In the genomic region with DNA sequence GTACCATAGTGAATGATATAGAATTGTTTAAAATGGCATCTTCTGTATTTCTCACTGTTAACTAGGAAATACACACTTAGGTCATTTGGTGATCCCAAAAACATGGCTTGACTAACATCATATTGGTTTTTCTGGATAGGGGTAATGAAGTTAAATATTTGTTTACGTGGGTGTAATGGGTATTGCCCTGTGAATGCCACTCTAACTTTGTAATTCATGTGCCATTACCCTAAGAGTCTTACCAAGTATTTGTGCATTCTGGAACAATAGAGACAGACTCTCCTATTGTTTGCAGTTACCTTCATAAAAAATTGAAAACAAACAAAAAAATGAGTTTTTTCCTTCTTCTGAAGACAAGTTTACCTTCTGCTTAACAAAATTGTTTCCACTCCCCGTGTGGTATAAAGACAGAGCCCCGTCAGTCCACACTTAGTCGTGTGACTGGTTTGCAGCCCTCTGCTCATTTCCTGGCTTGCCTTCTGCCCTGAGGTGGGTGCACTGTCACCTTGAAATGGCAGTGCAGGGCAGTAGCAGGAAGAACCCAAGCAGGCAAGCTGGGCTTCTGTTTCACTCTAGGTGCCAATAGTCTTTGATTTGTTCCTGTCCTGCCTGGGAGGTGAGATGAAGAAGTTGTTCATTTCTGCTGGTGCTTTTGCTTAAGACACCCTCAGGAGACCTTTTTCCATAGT, we compare ENCODE assay signal across 24 cellular contexts. TPM values are rescaled to one million over a fixed set of nuclear protein-coding genes. Genes with fewer than 3 reads are reported as not detected.
DNase-seq lines count a peak whose midpoint lies in the region; ATAC-seq and TF ChIP-seq lines count a peak whose summit lies in the region.
"Had no signal": no experiment of that assay in that cellular context is flagged by ENCODE, and none has a peak within 500 bp of the region (broad histone marks: within the 10 kb centered on the region; RNA-seq: fewer than 3 reads in every experiment).

No MANE protein-coding gene starts in this region.

- no peak for ATAC-seq in CD4-positive, CD25-positive, alpha-beta regulatory T cell (ENCODE audit: low read depth in 2 of 2)
- ATAC-seq in GM23338 (peak; percentile 59), left lobe of liver (peak; percentile 44), HG03457 (IDR thresholded peaks at IDR 0.05; ENCODE audit: unreplicated experiment) (no peak)
- ATAC-seq: stimulated activated naive CD8-positive, alpha-beta T cell treated with anti-CD3 and anti-CD28 coated beads, Interleukin-15, Interleukin-2, amounts not matched to agents 100 U/mL and 50 U/mL, for 24 hours had no signal

- WGBS in tibial nerve, 2 donors, result 76 to 87% methylated on average over 4 of the region's 4 CpGs

- H3K79me2 ChIP-seq in GM23338 (replicated peaks; ENCODE audit: insufficient read depth) (no peaks in the 10 kb centered on the region), PC-9 (ENCODE audit: low read depth) (no peaks in the 10 kb centered on the region)

- H3K4me3 Mint-ChIP-seq in CD4-positive, CD25-positive, alpha-beta regulatory T cell, result no peak overlapping the region
- H3K4me3 Mint-ChIP-seq in GM23338, result no peak overlapping the region
- H3K4me3 Mint-ChIP-seq: activated CD4-positive, alpha-beta memory T cell treated with anti-CD3 and anti-CD28 coated beads for 36 hours; brain; CD14-positive monocyte; neural crest cell had no signal

- POLR2A ChIA-PET in PC-9 (lab: Charles Lee; ENCODE audit: unreplicated experiment), result interaction anchor here (0.7 kb wide), 1 partner anchor 21 kb away, joined by 3 read pairs; no protein-coding TSS in a partner anchor

- no peaks in the 10 kb centered on the region for H3K27me3 Mint-ChIP-seq in CD4-positive, CD25-positive, alpha-beta regulatory T cell
- no peaks in the 10 kb centered on the region for H3K27me3 Mint-ChIP-seq in GM23338 (ENCODE audit: insufficient read depth, low read depth, poor library complexity)
- H3K27me3 Mint-ChIP-seq: activated CD4-positive, alpha-beta memory T cell treated with anti-CD3 and anti-CD28 coated beads for 36 hours; brain had no signal

- H3K4me2 ChIP-seq in GM23338 (no peak overlapping the region), PC-9 (peak overlapping the region; percentile 60)

- no peaks in the 10 kb centered on the region for H3K27me3 ChIP-seq in CD4-positive, CD25-positive, alpha-beta regulatory T cell (ENCODE audit: control insufficient read depth, insufficient read depth, low read length)
- H3K27me3 ChIP-seq in GM23338 (ENCODE audit: insufficient read depth) (no peaks in the 10 kb centered on the region), PC-9 (ENCODE audit: insufficient read depth, low read depth) (no peaks in the 10 kb centered on the region), tibial nerve (no peaks in the 10 kb centered on the region)
- H3K27me3 ChIP-seq: esophagus squamous epithelium, sigmoid colon, thyroid gland had no signal

- peaks cover 0 to 4% (median 1%) of the 10 kb centered on the region in 4 donors for H3K4me1 Mint-ChIP-seq in CD4-positive, CD25-positive, alpha-beta regulatory T cell
- H3K4me1 Mint-ChIP-seq in GM23338, result peaks cover 11% of the 10 kb centered on the region
- H3K4me1 Mint-ChIP-seq: CD14-positive monocyte had no signal

- intact Hi-C loops in PC-9 (cut with micrococcal nuclease; ENCODE audit: unreplicated experiment), result no loop called here

- H3K9me3 ChIP-seq in CD4-positive, CD25-positive, alpha-beta regulatory T cell (ENCODE audit: control insufficient read depth in 2 of 2, low read length in 2 of 2), result peaks cover 6 to 11% of the 10 kb centered on the region in 2 experiments
- H3K9me3 ChIP-seq in PC-9 (ENCODE audit: insufficient read depth, low read depth) (peaks cover 8% of the 10 kb centered on the region), tibial nerve (peaks cover 0 to 12% (median 0%) of the 10 kb centered on the region in 4 donors)
- H3K9me3 ChIP-seq: sigmoid colon, thyroid gland had no signal

- no peak overlapping the region for H3K4me3 ChIP-seq in CD4-positive, CD25-positive, alpha-beta regulatory T cell (ENCODE audit: low read depth, low read length)
- H3K4me3 ChIP-seq in GM23338 (no peak overlapping the region), PC-9 (no peak overlapping the region), tibial nerve (no peak overlapping the region)
- H3K4me3 ChIP-seq: esophagus squamous epithelium, left ventricle myocardium inferior, sigmoid colon, thyroid gland had no signal

- H3K27ac ChIP-seq in CD4-positive, CD25-positive, alpha-beta regulatory T cell (ENCODE audit: insufficient read depth, low read length, poor library complexity, severe bottlenecking), result no peak overlapping the region
- no peak overlapping the region for H3K27ac ChIP-seq in GM23338 (ENCODE audit: low read depth)
- H3K27ac ChIP-seq in PC-9, result peak overlapping the region; percentile 53
- no peak overlapping the region for H3K27ac ChIP-seq in tibial nerve
- H3K27ac ChIP-seq: esophagus squamous epithelium, left ventricle myocardium inferior, sigmoid colon, thyroid gland had no signal

- CTCF ChIA-PET in PC-9 (lab: Charles Lee), result interaction anchor here (0.6 kb wide), 1 partner anchor 440 kb away, joined by 7 read pairs; no protein-coding TSS in a partner anchor

- H3K27ac Mint-ChIP-seq in CD4-positive, CD25-positive, alpha-beta regulatory T cell, result peak overlapping the region in 2 of 3 donors; percentile 26 to 54
- H3K27ac Mint-ChIP-seq in GM23338, result peak overlapping the region; percentile 41; the same call in 1 of the 2 replicates
- H3K27ac Mint-ChIP-seq: activated CD4-positive, alpha-beta memory T cell treated with anti-CD3 and anti-CD28 coated beads for 36 hours; brain; CD14-positive monocyte had no signal

- no peak overlapping the region for H2AFZ ChIP-seq in GM23338
- no peak overlapping the region for H2AFZ ChIP-seq in PC-9

- no peaks in the 10 kb centered on the region for H3F3A ChIP-seq in GM23338 (replicated peaks; ENCODE audit: low read depth)
- peaks cover 19% of the 10 kb centered on the region for H3F3A ChIP-seq in PC-9 (ENCODE audit: insufficient read depth, low read depth)

- no peaks in the 10 kb centered on the region for H3K4me1 ChIP-seq in CD4-positive, CD25-positive, alpha-beta regulatory T cell (ENCODE audit: control insufficient read depth, insufficient read depth, low read length, poor library complexity, severe bottlenecking)
- H3K4me1 ChIP-seq in GM23338 (ENCODE audit: insufficient read depth), result no peaks in the 10 kb centered on the region; the same call in 1 of the 2 replicates
- peaks cover 25% of the 10 kb centered on the region for H3K4me1 ChIP-seq in PC-9 (replicated peaks; ENCODE audit: insufficient read depth)
- H3K4me1 ChIP-seq in tibial nerve, result no peaks in the 10 kb centered on the region
- H3K4me1 ChIP-seq: left ventricle myocardium inferior, thyroid gland had no signal

- H3K9me3 Mint-ChIP-seq in CD4-positive, CD25-positive, alpha-beta regulatory T cell, result peaks cover 0 to 11% (median 4%) of the 10 kb centered on the region in 7 donors
- peaks cover 8% of the 10 kb centered on the region for H3K9me3 Mint-ChIP-seq in GM23338

- TF ChIP-seq CTCF in GM23338 (conservative IDR thresholded peaks at IDR 0.05; ENCODE audit: low read depth in 2 of 2), result no peak
- TF ChIP-seq CTCF in PC-9 (conservative IDR thresholded peaks at IDR 0.05), result no peak
- no peak for TF ChIP-seq CTCF in tibial nerve (IDR thresholded peaks at IDR 0.05)

- peak in 1 of 3 donors; percentile 16 for DNase-seq in CD4-positive, CD25-positive, alpha-beta regulatory T cell
- DNase-seq in GM23338 (ENCODE audit: low spot score) (no peak), PC-9 (no peak), left lobe of liver (ENCODE audit: low spot score) (no peak), tibial nerve (ENCODE audit: low spot score in 2 of 2) (no peak), T-helper 2 cell (no peak)
- DNase-seq: activated CD4-positive, alpha-beta memory T cell treated with anti-CD3 and anti-CD28 coated beads for 36 hours; activated effector memory CD4-positive, alpha-beta T cell treated with Interleukin-2 at 50 U/mL for 16 hours; activated T-cell treated with anti-CD3 and anti-CD28 coated beads for 4 hours; effector memory CD4-positive, alpha-beta T cell; esophagus squamous epithelium; left ventricle myocardium inferior; NCI-H1694 treated with DMSO at 0.1 percent for 48 hours; NCI-H526 treated with DMSO at 0.1 percent for 48 hours; posterior cingulate gyrus; SIG-M5; sigmoid colon; stimulated activated naive CD8-positive, alpha-beta T cell treated with anti-CD3 and anti-CD28 coated beads, Interleukin-15, Interleukin-2, amounts not matched to agents 100 U/mL and 50 U/mL, for 24 hours; SW 1271; thyroid gland had no signal

- H3K36me3 ChIP-seq in CD4-positive, CD25-positive, alpha-beta regulatory T cell (ENCODE audit: control insufficient read depth, insufficient read depth, low read length), result peaks cover 9% of the 10 kb centered on the region
- H3K36me3 ChIP-seq in GM23338 (ENCODE audit: insufficient read depth) (peaks cover 3% of the 10 kb centered on the region), PC-9 (ENCODE audit: low read depth) (0 out of 2 replicates have a peak, but pooled peaks cover 6% of the 10 kb centered on the region), tibial nerve (peaks cover 0 to 42% (median 0%) of the 10 kb centered on the region in 3 donors)

- no TSS peak for BruUV-seq in PC-9 (replicated peaks; lab: Mats Ljungman, UMichigan)

- no peaks in the 10 kb centered on the region for H3K9me2 ChIP-seq in GM23338 (ENCODE audit: insufficient read depth)
- H3K9me2 ChIP-seq in PC-9 (ENCODE audit: insufficient read depth), result no peaks in the 10 kb centered on the region

- peaks cover 25% of the 10 kb centered on the region for H3K36me3 Mint-ChIP-seq in CD4-positive, CD25-positive, alpha-beta regulatory T cell
- H3K36me3 Mint-ChIP-seq in GM23338 (ENCODE audit: low read depth), result peaks cover 14% of the 10 kb centered on the region; the same call in 2 of the 3 replicates

- H4K20me1 ChIP-seq in GM23338 (replicated peaks; ENCODE audit: insufficient read depth) (no peaks in the 10 kb centered on the region), PC-9 (ENCODE audit: insufficient read depth) (no peaks in the 10 kb centered on the region)

- no peak for TF ChIP-seq EP300 in tibial nerve (IDR thresholded peaks at IDR 0.05)

- no peak for TF ChIP-seq POLR2A in tibial nerve (IDR thresholded peaks at IDR 0.05)

TF ChIP-seq in GM23338, 12 proteins besides CTCF, POLR2A, EP300 and RAD21:
- TF ChIP-seq ZNF114 (CRISPR knock-in tag; IDR thresholded peaks at IDR 0.05), result no peak

RNA-seq across cellular contexts. Expression of gene CATSPER3, which starts 9.6 kb away (rescaled TPM):
- 0.37 TPM for total RNA-seq in CD4-positive, CD25-positive, alpha-beta regulatory T cell
- 1 to 10 TPM in 1 of 4 donors, under 1 TPM in 3; 0.34 to 1.3 (median 0.40) TPM for polyA plus RNA-seq in CD4-positive, CD25-positive, alpha-beta regulatory T cell
- 0.74 TPM in 1 of 2 replicates, not detected in the other for total RNA-seq in GM23338 (2014; rRNA removed; shearing (Covaris generic))
- polyA plus RNA-seq in GM23338 (2016; fragmentation: Nextera tagmentation; extraction: Ambion mirVana), result 0.19 and 0.37 TPM in 2 replicates
- total RNA-seq in PC-9 (2021) (0.57 and 0.68 TPM in 2 replicates), left lobe of liver (0.86 TPM), tibial nerve (1 to 10 TPM in 1 of 4 donors, under 1 TPM in 1, not detected in 2; 0.90 to 1.3 TPM)

RNA-seq across cellular contexts. Expression of gene PCBD2, which starts 53.1 kb away (rescaled TPM):
- total RNA-seq in CD4-positive, CD25-positive, alpha-beta regulatory T cell, result 10.6 TPM
- polyA plus RNA-seq in CD4-positive, CD25-positive, alpha-beta regulatory T cell, result 10 to 100 TPM; 10.3 to 12.5 (median 11.5) TPM
- 8.3 and 8.7 TPM in 2 replicates for total RNA-seq in GM23338 (2014; rRNA removed; shearing (Covaris generic))
- polyA plus RNA-seq in GM23338 (2016; fragmentation: Nextera tagmentation; extraction: Ambion mirVana), result 16.0 and 18.8 TPM in 2 replicates
- total RNA-seq in PC-9 (2021), result 14.5 and 17.6 TPM in 2 replicates
- total RNA-seq in left lobe of liver, result 10.6 TPM
- 10 to 100 TPM in 1 of 4 donors, 1 to 10 TPM in 3; 5.7 to 11.0 (median 7.9) TPM for total RNA-seq in tibial nerve

Comparison
In these comparisons a context has a peak if more than half of its experiments do, and no peak if none do; other contexts are left out.
1. ATAC-seq: peak in GM23338 (single experiment) and left lobe of liver (single experiment); none in CD4-positive, CD25-positive, alpha-beta regulatory T cell (0 of 2) and HG03457 (single experiment).